ENCODE assay signal across 8 cellular contexts in the genomic region with DNA sequence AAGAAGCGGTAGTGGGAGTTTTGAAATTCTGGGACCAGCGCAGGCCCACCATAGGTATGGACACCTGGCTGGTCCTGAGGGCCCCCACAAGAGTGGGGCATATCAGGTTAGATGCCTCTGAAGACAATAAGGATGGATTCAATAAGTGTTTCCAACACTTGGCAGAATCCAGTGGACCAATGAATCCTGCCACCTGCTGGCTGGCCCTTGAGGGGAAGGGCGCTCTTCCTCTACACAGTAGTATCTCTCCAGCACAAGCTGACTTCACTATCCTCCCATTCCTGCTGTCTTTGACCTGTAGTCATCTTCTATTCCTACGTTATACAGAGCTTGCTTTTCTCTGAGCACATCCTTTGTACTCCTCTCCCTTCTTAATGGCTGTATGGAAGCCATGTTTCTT.
DNase-seq lines count a peak whose midpoint lies in the region; ATAC-seq and TF ChIP-seq lines count a peak whose summit lies in the region.

No MANE protein-coding gene starts in this region.

- H3K9me3 Mint-ChIP-seq in CD8-positive, alpha-beta memory T cell: peaks cover 0 to 7% (median 2%) of the 10 kb centered on the region in 5 donors
- H3K9me3 Mint-ChIP-seq in CD14-positive monocyte: peaks cover 0 to 3% (median 0%) of the 10 kb centered on the region in 7 donors

- H3K36me3 Mint-ChIP-seq in CD8-positive, alpha-beta memory T cell: no peaks in the 10 kb centered on the region
- no peaks in the 10 kb centered on the region for H3K36me3 Mint-ChIP-seq in CD14-positive monocyte

- CTCF ChIA-PET in CD8-positive, alpha-beta memory T cell (lab: Charles Lee): no interaction called here

- no peak overlapping the region for H3K4me3 ChIP-seq in cardiac fibroblast (replicated peaks in 1 of 2; ENCODE audit: low read depth in 2 of 2, low read length in 2 of 2)
- H3K4me3 ChIP-seq in lower lobe of right lung: no peak overlapping the region
- H3K4me3 ChIP-seq in CD8-positive, alpha-beta memory T cell (ENCODE audit: low read length): no peak overlapping the region

- H3K4me1 Mint-ChIP-seq in CD8-positive, alpha-beta memory T cell: no peaks in the 10 kb centered on the region
- H3K4me1 Mint-ChIP-seq in CD14-positive monocyte: no peaks in the 10 kb centered on the region

- POLR2A ChIA-PET in CD8-positive, alpha-beta memory T cell (lab: Charles Lee): no interaction called here

- H3K27me3 ChIP-seq in lower lobe of right lung (ENCODE audit: low read depth): no peaks in the 10 kb centered on the region
- H3K27me3 ChIP-seq in CD8-positive, alpha-beta memory T cell (ENCODE audit: insufficient read depth, low read length, poor library complexity, severe bottlenecking): no peaks in the 10 kb centered on the region

- no peaks in the 10 kb centered on the region for H3K4me1 ChIP-seq in lower lobe of right lung
- no peaks in the 10 kb centered on the region for H3K4me1 ChIP-seq in CD8-positive, alpha-beta memory T cell (ENCODE audit: insufficient read depth, low read length)

- intact Hi-C loops in lower lobe of right lung (cut with DNase I): no loop called here
- intact Hi-C loops in CD14-positive monocyte (cut with micrococcal nuclease): no loop called here

- H3K36me3 ChIP-seq in lower lobe of right lung: no peaks in the 10 kb centered on the region
- no peaks in the 10 kb centered on the region for H3K36me3 ChIP-seq in CD8-positive, alpha-beta memory T cell (ENCODE audit: insufficient read depth, low read length)

- H3K27ac Mint-ChIP-seq in CD8-positive, alpha-beta memory T cell: no peak overlapping the region
- no peak overlapping the region for H3K27ac Mint-ChIP-seq in CD14-positive monocyte

- ATAC-seq in lower lobe of right lung (no peak), HG02571 (IDR thresholded peaks at IDR 0.05; ENCODE audit: unreplicated experiment) (no peak), HG02973 (IDR thresholded peaks at IDR 0.05; ENCODE audit: unreplicated experiment) (no peak)

- H3K27me3 Mint-ChIP-seq in CD8-positive, alpha-beta memory T cell: peaks cover 0 to 1% of the 10 kb centered on the region in 2 donors
- H3K27me3 Mint-ChIP-seq in CD14-positive monocyte (ENCODE audit: low read depth in 3 of 3): peaks cover 0 to 4% (median 2%) of the 10 kb centered on the region in 3 donors

- no peak overlapping the region for H3K27ac ChIP-seq in lower lobe of right lung
- H3K27ac ChIP-seq in CD8-positive, alpha-beta memory T cell (ENCODE audit: low read depth, low read length): no peak overlapping the region

- no peaks in the 10 kb centered on the region for H3K9me3 ChIP-seq in lower lobe of right lung
- H3K9me3 ChIP-seq in CD8-positive, alpha-beta memory T cell (ENCODE audit: low read length): no peaks in the 10 kb centered on the region

- TF ChIP-seq CTCF in cardiac fibroblast (IDR thresholded peaks at IDR 0.05; ENCODE audit: low read depth, low read length): peak; percentile 78
- peak; percentile 33 for TF ChIP-seq CTCF in lower lobe of right lung (IDR thresholded peaks at IDR 0.05)
- TF ChIP-seq CTCF in CD14-positive monocyte (IDR thresholded peaks at IDR 0.05): no peak

- H3K4me3 Mint-ChIP-seq in CD8-positive, alpha-beta memory T cell: no peak overlapping the region
- no peak overlapping the region for H3K4me3 Mint-ChIP-seq in CD14-positive monocyte

- peak; percentile 65 for DNase-seq in AG20443 (ENCODE audit: low spot score)
- peak; percentile 4 for DNase-seq in HT1080 (ENCODE audit: low read depth)
- peak; percentile 61 for DNase-seq in cardiac fibroblast (ENCODE audit: low read depth in 2 of 2)
- DNase-seq in lower lobe of right lung: no peak
- no peak for DNase-seq in CD8-positive, alpha-beta memory T cell
- DNase-seq in CD14-positive monocyte (ENCODE audit: low spot score): no peak

Comparison
In these comparisons a context has a peak if more than half of its experiments do, and no peak if none do; other contexts are left out.
1. DNase-seq: peak in AG20443 (single experiment), HT1080 (single experiment) and cardiac fibroblast (2 of 2); none in lower lobe of right lung (single experiment), CD8-positive, alpha-beta memory T cell (0 of 5) and CD14-positive monocyte (single experiment).